ENCODE assay signal across 8 cellular contexts in the genomic region with DNA sequence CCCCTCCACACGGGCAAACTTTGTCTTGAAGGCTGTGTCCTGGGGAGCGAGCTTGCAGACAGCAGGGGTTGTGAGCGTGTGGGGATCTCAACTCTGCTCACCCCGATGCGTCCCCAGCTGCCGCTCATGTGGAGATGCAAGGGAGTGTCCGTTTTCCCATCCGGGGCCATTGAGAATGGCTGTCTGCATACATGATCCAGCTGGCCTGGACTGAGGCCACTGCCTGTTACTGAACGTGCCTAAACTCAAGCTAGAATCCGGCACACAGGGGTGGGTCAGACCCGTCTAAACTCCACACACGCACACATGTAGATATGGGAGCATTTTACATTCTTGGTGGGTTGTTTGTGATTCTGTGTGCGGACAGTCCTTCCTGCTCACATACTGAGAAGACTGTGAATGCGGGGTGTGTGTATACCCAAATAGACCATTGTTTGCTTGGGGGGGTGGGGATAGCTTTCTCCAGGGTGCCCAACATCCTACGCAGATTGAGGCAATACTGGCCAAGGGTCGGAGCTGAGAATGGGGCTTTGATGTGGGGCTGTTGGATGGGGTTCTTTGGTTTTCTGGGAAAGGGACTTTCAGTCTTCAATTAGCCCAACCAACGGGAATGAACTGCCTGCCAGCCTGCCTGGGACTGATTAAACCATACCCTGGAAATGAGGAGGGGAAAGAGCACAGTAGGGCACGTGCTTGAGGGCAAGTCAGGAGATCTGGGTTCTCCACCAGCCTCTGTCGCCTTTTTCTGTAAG.
DNase-seq lines count a peak whose midpoint lies in the region; ATAC-seq and TF ChIP-seq lines count a peak whose summit lies in the region.

No MANE protein-coding gene starts in this region.

- H3K4ac ChIP-seq in trophoblast cell (ENCODE audit: low read depth, low read length) = no peak overlapping the region

- H3K9me3 ChIP-seq in heart left ventricle = no peaks in the 10 kb centered on the region
- H3K9me3 ChIP-seq in trophoblast cell (ENCODE audit: insufficient read depth, low read depth, low read length) = no peaks in the 10 kb centered on the region

- no peak overlapping the region for H2BK12ac ChIP-seq in trophoblast cell (ENCODE audit: low read length)

- H3K18ac ChIP-seq in trophoblast cell (ENCODE audit: low read length) = no peak overlapping the region

- H3K23ac ChIP-seq in trophoblast cell (ENCODE audit: low read length) = no peak overlapping the region

- H2AK5ac ChIP-seq in trophoblast cell (ENCODE audit: low read length) = no peak overlapping the region

- H3K4me2 ChIP-seq in trophoblast cell (ENCODE audit: low read length) = peak overlapping the region; percentile 29

- no peaks in the 10 kb centered on the region for H3K79me1 ChIP-seq in trophoblast cell (ENCODE audit: low read length)

- no peak overlapping the region for H4K12ac ChIP-seq in trophoblast cell (ENCODE audit: low read depth, low read length)

- peak overlapping the region; percentile 51 for H3K4me3 Mint-ChIP-seq in activated T-helper 1 cell treated with anti-CD3 and anti-CD28 coated beads, Interleukin-12 subunit alpha, Interleukin-12 subunit beta, Interleukin-2, Interleukin-4 antibody, amounts not matched to agents 30 ng/mL and 10 ng/mL and 1 ng/mL, durations not matched to agents 14 hours and 24 hours and 36 hours

- H3K27ac Mint-ChIP-seq in activated T-helper 1 cell treated with anti-CD3 and anti-CD28 coated beads, Interleukin-12 subunit alpha, Interleukin-12 subunit beta, Interleukin-2, Interleukin-4 antibody, amounts not matched to agents 30 ng/mL and 10 ng/mL and 1 ng/mL, durations not matched to agents 14 hours and 24 hours and 36 hours = no peak overlapping the region

- no peaks in the 10 kb centered on the region for H3K79me2 ChIP-seq in trophoblast cell (ENCODE audit: control insufficient read depth, insufficient read depth, low read length, poor library complexity)

- H3K4me1 ChIP-seq in heart left ventricle = peaks cover 3 to 80% (median 59%) of the 10 kb centered on the region in 12 donors
- peaks cover 0 to 1% of the 10 kb centered on the region in 2 experiments for H3K4me1 ChIP-seq in trophoblast cell (ENCODE audit: control insufficient read depth in 1 of 2, insufficient read depth in 2 of 2, low read length in 2 of 2)

- peaks cover 0 to 17% (median 12%) of the 10 kb centered on the region in 9 donors for H3K36me3 ChIP-seq in heart left ventricle
- H3K36me3 ChIP-seq in trophoblast cell (ENCODE audit: control insufficient read depth in 1 of 2, insufficient read depth in 2 of 2, low read length in 2 of 2) = peaks cover 7% of the 10 kb centered on the region in 2 experiments

- TF ChIP-seq POLR2A in heart left ventricle (IDR thresholded peaks at IDR 0.05) = no peak

- peaks cover 17% of the 10 kb centered on the region for H3K4me1 Mint-ChIP-seq in activated T-helper 1 cell treated with anti-CD3 and anti-CD28 coated beads, Interleukin-12 subunit alpha, Interleukin-12 subunit beta, Interleukin-2, Interleukin-4 antibody, amounts not matched to agents 30 ng/mL and 10 ng/mL and 1 ng/mL, durations not matched to agents 14 hours and 24 hours and 36 hours (ENCODE audit: low read depth)

- H3K9ac ChIP-seq in trophoblast cell (ENCODE audit: low read length) = peak overlapping the region; percentile 16

- no peaks in the 10 kb centered on the region for H3K9me3 Mint-ChIP-seq in activated T-helper 1 cell treated with anti-CD3 and anti-CD28 coated beads, Interleukin-12 subunit alpha, Interleukin-12 subunit beta, Interleukin-2, Interleukin-4 antibody, amounts not matched to agents 30 ng/mL and 10 ng/mL and 1 ng/mL, durations not matched to agents 14 hours and 24 hours and 36 hours

- H3K27ac ChIP-seq in C4-2B (peak overlapping the region; percentile 44; the same call in 1 of the 2 replicates), heart left ventricle (peak overlapping the region; percentile 69 to 93 (median 86)), trophoblast cell (ENCODE audit: low read depth, low read length) (no peak overlapping the region)

- ATAC-seq in heart left ventricle (peak; percentile 53 to 61 (median 58)), GM19035 (IDR thresholded peaks at IDR 0.05; ENCODE audit: unreplicated experiment) (no peak), HG02981 (IDR thresholded peaks at IDR 0.05; ENCODE audit: unreplicated experiment) (no peak)

- H4K91ac ChIP-seq in trophoblast cell (ENCODE audit: low read depth, low read length) = no peak overlapping the region

- WGBS in heart left ventricle, 4 donors = 56 to 67% (median 64%) methylated on average over 18 to 19 of the region's 19 CpGs
- WGBS in trophoblast cell (ENCODE audit: extremely low coverage, insufficient coverage, insufficient read length) = no CpG with 5 or more reads among the region's 19 CpGs

- TF ChIP-seq CTCF in C4-2B (conservative IDR thresholded peaks at IDR 0.05) (no peak), heart left ventricle (IDR thresholded peaks at IDR 0.05) (no peak), GM20000 (IDR thresholded peaks at IDR 0.05; ENCODE audit: extremely low read depth, missing control alignments) (no peak)

- peak overlapping the region in 8 of 12 donors; percentile 34 to 61 (median 51) for H3K4me3 ChIP-seq in heart left ventricle
- H3K4me3 ChIP-seq in trophoblast cell (ENCODE audit: low read depth, low read length) = no peak overlapping the region

- peaks cover 5% of the 10 kb centered on the region for H3K27me3 Mint-ChIP-seq in activated T-helper 1 cell treated with anti-CD3 and anti-CD28 coated beads, Interleukin-12 subunit alpha, Interleukin-12 subunit beta, Interleukin-2, Interleukin-4 antibody, amounts not matched to agents 30 ng/mL and 10 ng/mL and 1 ng/mL, durations not matched to agents 14 hours and 24 hours and 36 hours (ENCODE audit: insufficient read depth)

- H2BK120ac ChIP-seq in trophoblast cell (ENCODE audit: insufficient read depth, low read length, poor library complexity) = no peak overlapping the region

- H3K14ac ChIP-seq in trophoblast cell (ENCODE audit: low read length) = no peak overlapping the region

- intact Hi-C loops in activated T-helper 1 cell treated with anti-CD3 and anti-CD28 coated beads, Interleukin-12 subunit alpha, Interleukin-12 subunit beta, Interleukin-2, Interleukin-4 antibody, amounts not matched to agents 30 ng/mL and 10 ng/mL and 1 ng/mL, durations not matched to agents 14 hours and 24 hours and 36 hours (cut with micrococcal nuclease) = loop anchor here (1.0 to 2.0 kb wide), 6 partner anchors 60 to 353 kb away; a partner anchor contains a TSS
- intact Hi-C loops in heart left ventricle (cut with DNase I) = loop anchor here in 6 of 10 donors (2.0 to 5.0 kb wide), 5 partner anchors 57 to 104 kb away; a partner anchor contains a TSS

- no peak overlapping the region for H2AFZ ChIP-seq in trophoblast cell (ENCODE audit: insufficient read depth, low read length, poor library complexity)

- no peak overlapping the region for H2BK5ac ChIP-seq in trophoblast cell (ENCODE audit: low read depth, low read length, poor library complexity)

- H3K36me3 Mint-ChIP-seq in activated T-helper 1 cell treated with anti-CD3 and anti-CD28 coated beads, Interleukin-12 subunit alpha, Interleukin-12 subunit beta, Interleukin-2, Interleukin-4 antibody, amounts not matched to agents 30 ng/mL and 10 ng/mL and 1 ng/mL, durations not matched to agents 14 hours and 24 hours and 36 hours (ENCODE audit: low read depth) = no peaks in the 10 kb centered on the region

- H4K8ac ChIP-seq in trophoblast cell (ENCODE audit: low read depth, low read length) = no peak overlapping the region

- H3K27me3 ChIP-seq in heart left ventricle = no peaks in the 10 kb centered on the region
- no peaks in the 10 kb centered on the region for H3K27me3 ChIP-seq in trophoblast cell (ENCODE audit: insufficient read depth, low read length)

- DNase-seq in activated T-helper 1 cell treated with anti-CD3 and anti-CD28 coated beads, Interleukin-12 subunit alpha, Interleukin-12 subunit beta, Interleukin-2, Interleukin-4 antibody, amounts not matched to agents 30 ng/mL and 10 ng/mL and 1 ng/mL, durations not matched to agents 14 hours and 24 hours and 36 hours (ENCODE audit: low spot score) = no peak
- DNase-seq in heart left ventricle (peak; percentile 81 to 91 (median 84)), trophoblast cell (no peak), GM20000 (ENCODE audit: low spot score) (no peak)
- DNase-seq in stimulated activated CD4-positive, alpha-beta T cell treated with anti-CD3 and anti-CD28 coated beads, Interleukin-15, amount 100 ng/mL, for 24 hours = no peak

Comparison
In these comparisons a context has a peak if more than half of its experiments do, and no peak if none do; other contexts are left out.
1. DNase-seq: peak in heart left ventricle (5 of 5); none in activated T-helper 1 cell treated with anti-CD3 and anti-CD28 coated beads, Interleukin-12 subunit alpha, Interleukin-12 subunit beta, Interleukin-2, Interleukin-4 antibody, amounts not matched to agents 30 ng/mL and 10 ng/mL and 1 ng/mL, durations not matched to agents 14 hours and 24 hours and 36 hours (single experiment), trophoblast cell (0 of 2), stimulated activated CD4-positive, alpha-beta T cell treated with anti-CD3 and anti-CD28 coated beads, Interleukin-15, amount 100 ng/mL, for 24 hours (single experiment) and GM20000 (single experiment).
2. ATAC-seq: peak in heart left ventricle (4 of 4); none in GM19035 (single experiment) and HG02981 (single experiment).